Comparison of ENCODE assay signal across 10 cellular contexts in genomic region chr3:183448369-183449128, GRCh38. TPM values are rescaled to one million over a fixed set of nuclear protein-coding genes. Genes with fewer than 3 reads are reported as not detected.
DNase-seq lines count a peak whose midpoint lies in the region; ATAC-seq and TF ChIP-seq lines count a peak whose summit lies in the region.
"Had no signal": no experiment of that assay in that cellular context is flagged by ENCODE, and none has a peak within 500 bp of the region (broad histone marks: within the 10 kb centered on the region; RNA-seq: fewer than 3 reads in every experiment).

No MANE protein-coding gene starts in this region.

- no peak for TF ChIP-seq CTCF in foreskin fibroblast (IDR thresholded peaks at IDR 0.05; ENCODE audit: low read depth, low read length)
- TF ChIP-seq CTCF in retinal pigment epithelial cell (conservative IDR thresholded peaks at IDR 0.05; ENCODE audit: low read depth, low read length) = no peak

- H3K9me2 ChIP-seq in GM23248 (ENCODE audit: insufficient read depth) = no peaks in the 10 kb centered on the region

- peaks cover 12% of the 10 kb centered on the region; the same call in 1 of the 2 replicates for H3K4me1 ChIP-seq in GM23248 (ENCODE audit: insufficient read depth)

- H3K9ac ChIP-seq in GM23248 = peak overlapping the region; percentile 85

- H3K36me3 Mint-ChIP-seq in T-helper 17 cell (ENCODE audit: low read depth) = no peaks in the 10 kb centered on the region

- H3K4me3 ChIP-seq in GM23248 (peak overlapping the region; percentile 87), foreskin fibroblast (ENCODE audit: low read depth in 1 of 2, low read length in 2 of 2) (peak overlapping the region; percentile 87 to 94), retinal pigment epithelial cell (ENCODE audit: low read length) (peak overlapping the region; percentile 95)

- H3K27ac ChIP-seq in GM23248 = no peak overlapping the region

- no peaks in the 10 kb centered on the region; the same call in 1 of the 2 replicates for H3K79me2 ChIP-seq in GM23248 (ENCODE audit: insufficient read depth)

- peak overlapping the region; percentile 88 for H3K27ac Mint-ChIP-seq in T-helper 17 cell

- peak overlapping the region; percentile 98 for H2AFZ ChIP-seq in GM23248

- peak overlapping the region; percentile 97 for H3K4me3 Mint-ChIP-seq in T-helper 17 cell

- H4K20me1 ChIP-seq in GM23248 (ENCODE audit: insufficient read depth) = no peaks in the 10 kb centered on the region

- H3K9me3 ChIP-seq in GM23248 (ENCODE audit: low read depth) (no peaks in the 10 kb centered on the region), T-helper 17 cell (ENCODE audit: control insufficient read depth, low read length, poor library complexity, severe bottlenecking) (no peaks in the 10 kb centered on the region)

- WGBS in GM23248 (ENCODE audit: low coverage in 1 of 2, low lambda C conversion rate in 2 of 2, missing lambda C conversion rate in 2 of 2), 2 experiments = 61 to 63% methylated on average over 3 of the region's 3 CpGs

- DNase-seq in GM23248 = no peak
- no peak for DNase-seq in T-helper 17 cell
- no peak for DNase-seq in foreskin fibroblast
- no peak for DNase-seq in retinal pigment epithelial cell (ENCODE audit: low read depth)
- no peak for DNase-seq in DMS79 (lab: John Stamatoyannopoulos, UW)
- no peak for DNase-seq in KBM-7
- no peak for DNase-seq in NCI-H2196 (lab: John Stamatoyannopoulos, UW; ENCODE audit: unreplicated experiment)
- DNase-seq: cortex of kidney, NCI-H187 treated with DMSO at 0.1 percent for 48 hours had no signal

- H3K27me3 Mint-ChIP-seq in T-helper 17 cell = no peaks in the 10 kb centered on the region

- no peaks in the 10 kb centered on the region for H3K36me3 ChIP-seq in GM23248 (ENCODE audit: low read depth)

- no peaks in the 10 kb centered on the region for H3F3A ChIP-seq in GM23248 (ENCODE audit: insufficient read depth)

- H3K4me1 Mint-ChIP-seq in T-helper 17 cell = peaks cover 12% of the 10 kb centered on the region

- 0 out of 2 replicates have a peak, but pooled peaks cover under 1% of the 10 kb centered on the region for H3K27me3 ChIP-seq in GM23248 (replicated peaks; ENCODE audit: insufficient read depth)

- in situ Hi-C loops in GM23248 (cut with MboI) (no loop called here), KBM-7 (cut with MboI; ENCODE audit: low pct_unique_long_range_greater_than_20kb, low sequenced_read_pairs) (no loop called here)

- peak overlapping the region; percentile 94 for H3K4me2 ChIP-seq in GM23248 (ENCODE audit: unreplicated experiment)

- ATAC-seq in T-helper 17 cell (no peak), HG03571 (IDR thresholded peaks at IDR 0.05; ENCODE audit: unreplicated experiment) (no peak)

RNA-seq across cellular contexts. Expression of gene MCF2L2, which starts 20.1 kb away (rescaled TPM):
- not detected in 2 replicates for total RNA-seq in GM23248 (2014; rRNA removed; shearing (Covaris generic))
- 0.03 TPM in 1 of 2 replicates, not detected in the other for polyA plus RNA-seq in GM23248 (2016; fragmentation: Nextera tagmentation; extraction: Ambion mirVana)
- 10 to 100 TPM; 25.7 to 27.2 TPM for total RNA-seq in T-helper 17 cell

Comparison
In these comparisons a context has a peak if more than half of its experiments do, and no peak if none do; other contexts are left out.
1. RNA of gene MCF2L2, which starts 20.1 kb away (total RNA-seq): 25.7 to 27.2 TPM in T-helper 17 cell; not detected in GM23248; every median in the first group is over 10 times any median in the second.
2. Peak in every context shown above with its lines, with median percentiles within 50 percentile points of each other: H3K4me3 ChIP-seq.